In genomic region chr10:15024017-15025004, GRCh38 we compare ENCODE assay signal across 9 cellular contexts. TPM values are rescaled to one million over a fixed set of nuclear protein-coding genes. Genes with fewer than 3 reads are reported as not detected.
A peak's percentile ranks its signal among the peaks of the same experiment; 100 is the strongest.
DNase-seq lines count a peak whose midpoint lies in the region; ATAC-seq, FAIRE-seq and TF ChIP-seq lines count a peak whose summit lies in the region.
"Not testable (repeated sequence)": the region's sequence is repeated elsewhere in the genome, so short reads cannot be mapped to it uniquely, and the experiment has no call there.
"Had no signal": no experiment of that assay in that cellular context is flagged by ENCODE, and none has a peak within 500 bp of the region (broad histone marks: within the 10 kb centered on the region; RNA-seq: fewer than 3 reads in every experiment).

No MANE protein-coding gene starts in this region.

- dilution Hi-C loops in keratinocyte (cut with MboI; ENCODE audit: extremely low pct_ligation_motif_present, low sequenced_read_pairs), result not testable (repeated sequence)

- not testable (repeated sequence) for H3K9ac ChIP-seq in keratinocyte (ENCODE audit: control insufficient read depth, extremely low read depth, insufficient read depth, low read length)

- FAIRE-seq in HTR-8/SVneo (lab: Jason Lieb, UNC) (peak; percentile 76), keratinocyte (lab: Jason Lieb, UNC) (peak; percentile 23)

- not testable (repeated sequence) for H3K36me3 Mint-ChIP-seq in WTC11; activated naive CD8-positive, alpha-beta T cell treated with anti-CD3 and anti-CD28 coated beads, Interleukin-2, amount 10 ng/mL, durations not matched to agents 7 days and 5 days; naive thymus-derived CD4-positive, alpha-beta T cell

- H3K27me3 ChIP-seq in keratinocyte (ENCODE audit: control insufficient read depth, extremely low read depth, insufficient read depth, low read length); naive thymus-derived CD4-positive, alpha-beta T cell (ENCODE audit: control insufficient read depth in 2 of 2, insufficient read depth in 2 of 2, low read length in 2 of 2): not testable (repeated sequence)

- not testable (repeated sequence) for H3K36me3 ChIP-seq in keratinocyte (ENCODE audit: control insufficient read depth in 2 of 2, extremely low read depth in 1 of 2, insufficient read depth in 2 of 2, low read length in 2 of 2); naive thymus-derived CD4-positive, alpha-beta T cell (ENCODE audit: control insufficient read depth in 2 of 3, insufficient read depth in 3 of 3, low read length in 3 of 3)

- not testable (repeated sequence) for DNase-seq in HTR-8/SVneo (ENCODE audit: insufficient read length, low spot score); WTC11 (ENCODE audit: low spot score); activated naive CD8-positive, alpha-beta T cell treated with anti-CD3 and anti-CD28 coated beads, Interleukin-2, amount 10 ng/mL, durations not matched to agents 7 days and 5 days; keratinocyte (ENCODE audit: low read depth, low spot score); sciatic nerve (ENCODE audit: low spot score)
- peak in 1 of 9 donors; percentile 2 for DNase-seq in naive thymus-derived CD4-positive, alpha-beta T cell

- H3K4me3 ChIP-seq in keratinocyte (ENCODE audit: control insufficient read depth in 2 of 3, extremely low read depth in 1 of 3, insufficient read depth in 2 of 3, low read depth in 1 of 3, low read length in 3 of 3); naive thymus-derived CD4-positive, alpha-beta T cell (ENCODE audit: low read length): not testable (repeated sequence)

- not testable (repeated sequence) for H3K9me3 Mint-ChIP-seq in WTC11; activated naive CD8-positive, alpha-beta T cell treated with anti-CD3 and anti-CD28 coated beads, Interleukin-2, amount 10 ng/mL, durations not matched to agents 7 days and 5 days; naive thymus-derived CD4-positive, alpha-beta T cell

- not testable (repeated sequence) for H4K20me1 ChIP-seq in keratinocyte (ENCODE audit: control insufficient read depth, extremely low read depth, insufficient read depth, low read length)

- ATAC-seq in GM19463 (IDR thresholded peaks at IDR 0.05; ENCODE audit: unreplicated experiment), result peak; percentile 75
- ATAC-seq in WTC11; activated naive CD8-positive, alpha-beta T cell treated with anti-CD3 and anti-CD28 coated beads, Interleukin-2, amount 10 ng/mL, durations not matched to agents 7 days and 5 days (ENCODE audit: low read depth); naive thymus-derived CD4-positive, alpha-beta T cell: not testable (repeated sequence)
- peak; percentile 15 for ATAC-seq in sciatic nerve

- H3K9me1 ChIP-seq in keratinocyte (ENCODE audit: control insufficient read depth, extremely low read depth, insufficient read depth, low read length), result not testable (repeated sequence)

- H3K9me3 ChIP-seq in keratinocyte (ENCODE audit: control insufficient read depth, low read depth, low read length); naive thymus-derived CD4-positive, alpha-beta T cell (ENCODE audit: control insufficient read depth in 2 of 3, low read length in 3 of 3): not testable (repeated sequence)

- POLR2A ChIA-PET in WTC11 (lab: Charles Lee); activated naive CD8-positive, alpha-beta T cell treated with anti-CD3 and anti-CD28 coated beads, Interleukin-2, amount 10 ng/mL, durations not matched to agents 7 days and 5 days (lab: Charles Lee); naive thymus-derived CD4-positive, alpha-beta T cell (lab: Charles Lee): not testable (repeated sequence)

- H3K4me1 ChIP-seq in keratinocyte (ENCODE audit: control insufficient read depth, extremely low read depth, insufficient read depth, low read length); naive thymus-derived CD4-positive, alpha-beta T cell (ENCODE audit: control insufficient read depth in 2 of 2, insufficient read depth in 2 of 2, low read length in 2 of 2): not testable (repeated sequence)

- peak overlapping the region; percentile 63 for H2AFZ ChIP-seq in keratinocyte (ENCODE audit: control insufficient read depth, low read length)

- H3K27ac Mint-ChIP-seq in WTC11, result peak overlapping the region; percentile 39
- peak overlapping the region; percentile 45 for H3K27ac Mint-ChIP-seq in activated naive CD8-positive, alpha-beta T cell treated with anti-CD3 and anti-CD28 coated beads, Interleukin-2, amount 10 ng/mL, durations not matched to agents 7 days and 5 days
- peak overlapping the region in 5 of 9 donors; percentile 2 to 65 (median 38) for H3K27ac Mint-ChIP-seq in naive thymus-derived CD4-positive, alpha-beta T cell

- not testable (repeated sequence) for H3K27ac ChIP-seq in keratinocyte (ENCODE audit: control insufficient read depth, insufficient read depth, low read length); naive thymus-derived CD4-positive, alpha-beta T cell (ENCODE audit: low read depth, low read length)

- intact Hi-C loops in naive thymus-derived CD4-positive, alpha-beta T cell (cut with micrococcal nuclease); sciatic nerve (cut with DNase I): not testable (repeated sequence)

- not testable (repeated sequence) for H3K4me3 Mint-ChIP-seq in WTC11; activated naive CD8-positive, alpha-beta T cell treated with anti-CD3 and anti-CD28 coated beads, Interleukin-2, amount 10 ng/mL, durations not matched to agents 7 days and 5 days
- H3K4me3 Mint-ChIP-seq in naive thymus-derived CD4-positive, alpha-beta T cell, result peak overlapping the region in 1 of 10 donors; percentile 7

- H3K4me2 ChIP-seq in keratinocyte (ENCODE audit: control insufficient read depth, extremely low read depth, insufficient read depth, low read depth, low read length), result not testable (repeated sequence)

- H3K27me3 Mint-ChIP-seq in WTC11 (ENCODE audit: low read depth); activated naive CD8-positive, alpha-beta T cell treated with anti-CD3 and anti-CD28 coated beads, Interleukin-2, amount 10 ng/mL, durations not matched to agents 7 days and 5 days; naive thymus-derived CD4-positive, alpha-beta T cell: not testable (repeated sequence)

- not testable (repeated sequence) for H3K4me1 Mint-ChIP-seq in WTC11; activated naive CD8-positive, alpha-beta T cell treated with anti-CD3 and anti-CD28 coated beads, Interleukin-2, amount 10 ng/mL, durations not matched to agents 7 days and 5 days
- peaks cover 7 to 15% (median 8%) of the 10 kb centered on the region in 7 donors for H3K4me1 Mint-ChIP-seq in naive thymus-derived CD4-positive, alpha-beta T cell

- H3K79me2 ChIP-seq in keratinocyte (ENCODE audit: control insufficient read depth, insufficient read depth, low read length), result not testable (repeated sequence)

- TF ChIP-seq CTCF in WTC11 (IDR thresholded peaks at IDR 0.05); keratinocyte (optimal IDR thresholded peaks at IDR 0.05 in 1 of 3, IDR thresholded peaks at IDR 0.05 in 1 of 3, conservative IDR thresholded peaks at IDR 0.05 in 1 of 3; ENCODE audit: extremely low read depth in 1 of 3, insufficient read depth in 2 of 3, low read length in 3 of 3): not testable (repeated sequence)

- CTCF ChIA-PET in WTC11 (lab: Charles Lee), result interaction anchor here (0.6 kb wide), 1 partner anchor 42 kb away, joined by 3 read pairs; no protein-coding TSS in a partner anchor
- CTCF ChIA-PET in naive thymus-derived CD4-positive, alpha-beta T cell (lab: Charles Lee), result not testable (repeated sequence)

RNA-seq across cellular contexts. Expression of gene OLAH, which starts 19.4 kb away (rescaled TPM):
- total RNA-seq in WTC11 (2021) (not detected in 3 replicates), sciatic nerve (2.1 TPM)
- total RNA-seq in activated naive CD8-positive, alpha-beta T cell treated with anti-CD3 and anti-CD28 coated beads, Interleukin-2, amount 10 ng/mL, durations not matched to agents 7 days and 5 days, result under 1 TPM; 0.45 to 0.61 TPM
- polyA plus RNA-seq in keratinocyte, result 0.31 to 0.54 TPM (median 0.40 TPM) in 3 replicates
- not detected for polyA plus RNA-seq in keratinocyte (2011; ENCODE audit: low read depth)
- 0.21 and 0.22 TPM in 2 replicates for polyA plus RNA-seq in keratinocyte (2011; cell fraction: cytosol; rRNA removed)
- polyA plus RNA-seq in keratinocyte (2011; cell fraction: nucleus; rRNA removed), result 0.24 and 0.57 TPM in 2 replicates
- 0.28 and 0.55 TPM in 2 replicates for polyA plus RNA-seq in keratinocyte (2012; ENCODE audit: low replicate concordance)
- polyA minus RNA-seq in keratinocyte, result 0.16 to 0.33 TPM in 2 of 3 replicates, not detected in the other
- polyA minus RNA-seq in keratinocyte (2011; cell fraction: cytosol; rRNA and poly(A)+ RNA removed), result not detected
- polyA minus RNA-seq in keratinocyte (2011; cell fraction: nucleus; rRNA and poly(A)+ RNA removed), result not detected in 2 replicates
- 1 to 10 TPM in 1 of 5 experiments, not detected in 4; 3.0 TPM for total RNA-seq in naive thymus-derived CD4-positive, alpha-beta T cell
- polyA plus RNA-seq in naive thymus-derived CD4-positive, alpha-beta T cell, result not detected
- total RNA-seq: CD4-positive, CD25-positive, alpha-beta regulatory T cell; SK-MEL-5 had no signal
- polyA plus RNA-seq: CD4-positive, CD25-positive, alpha-beta regulatory T cell had no signal
